Comparison of ENCODE assay signal across 1 cellular context in the genomic region with DNA sequence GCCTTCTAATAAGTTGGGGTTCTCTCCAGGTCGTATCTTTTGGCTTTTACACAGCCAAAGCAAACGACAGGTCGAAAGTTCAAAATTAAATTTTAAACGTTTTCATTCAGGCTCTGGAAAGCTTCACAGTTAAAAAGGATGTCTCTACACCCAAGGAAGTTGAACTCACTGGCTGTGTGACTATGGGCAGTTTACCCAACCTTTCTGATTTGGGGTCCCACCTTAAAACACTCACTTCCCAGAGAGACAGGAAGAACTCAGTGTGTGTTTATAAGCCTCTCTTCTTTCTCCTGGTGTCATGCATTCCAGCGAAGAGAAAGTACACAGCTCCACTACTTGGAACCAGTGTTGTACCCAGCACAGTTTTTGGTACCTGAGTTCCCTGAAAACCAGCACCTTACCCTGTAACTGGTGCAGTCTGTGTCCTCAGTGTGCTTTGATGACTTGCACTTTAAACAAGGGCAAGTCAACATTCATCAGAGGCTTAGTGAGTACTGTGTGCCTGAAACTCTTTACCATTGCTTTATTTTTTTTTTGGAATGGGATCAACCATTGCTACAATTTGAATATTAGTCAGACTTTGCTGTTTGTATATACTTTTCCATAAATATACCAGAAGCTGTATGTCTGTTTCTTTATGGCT.
TF ChIP-seq lines count a peak whose summit lies in the region.

No MANE protein-coding gene starts in this region.

TF ChIP-seq in GM12878, 131 proteins besides CTCF, POLR2A, EP300 and RAD21:
- TF ChIP-seq, protein P1, sequence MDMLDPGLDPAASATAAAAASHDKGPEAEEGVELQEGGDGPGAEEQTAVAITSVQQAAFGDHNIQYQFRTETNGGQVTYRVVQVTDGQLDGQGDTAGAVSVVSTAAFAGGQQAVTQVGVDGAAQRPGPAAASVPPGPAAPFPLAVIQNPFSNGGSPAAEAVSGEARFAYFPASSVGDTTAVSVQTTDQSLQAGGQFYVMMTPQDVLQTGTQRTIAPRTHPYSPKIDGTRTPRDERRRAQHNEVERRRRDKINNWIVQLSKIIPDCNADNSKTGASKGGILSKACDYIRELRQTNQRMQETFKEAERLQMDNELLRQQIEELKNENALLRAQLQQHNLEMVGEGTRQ (IDR thresholded peaks at IDR 0.05; ENCODE audit: borderline replicate concordance, low read depth, low read length): no peak
